Comparison of ENCODE assay signal across 1 cellular context in genomic region chr19:16064209-16064889, GRCh38.
TF ChIP-seq lines count a peak whose summit lies in the region.

No MANE protein-coding gene starts in this region.

TF ChIP-seq in H1, 55 proteins besides CTCF, POLR2A, EP300 and RAD21:
- TF ChIP-seq HDAC2 (IDR thresholded peaks at IDR 0.05; ENCODE audit: borderline replicate concordance in 1 of 2, low read depth in 2 of 2, low read length in 2 of 2), result no peak
- no peak for TF ChIP-seq SRF (IDR thresholded peaks at IDR 0.05; ENCODE audit: low read depth, low read length)
- TF ChIP-seq POU5F1 (IDR thresholded peaks at IDR 0.05; ENCODE audit: low read depth, low read length), result no peak
- no peak for TF ChIP-seq JUN (IDR thresholded peaks at IDR 0.05; ENCODE audit: low read depth, low read length)
- no peak for TF ChIP-seq CBX5 (IDR thresholded peaks at IDR 0.05; ENCODE audit: low read depth, low read length)
- no peak for TF ChIP-seq ATF2 (IDR thresholded peaks at IDR 0.05; ENCODE audit: low read length)
- no peak for TF ChIP-seq RFX5 (IDR thresholded peaks at IDR 0.05; ENCODE audit: borderline replicate concordance, low read depth, low read length)
- no peak for TF ChIP-seq MAX (IDR thresholded peaks at IDR 0.05)
- TF ChIP-seq RXRA (IDR thresholded peaks at IDR 0.05; ENCODE audit: insufficient read depth, low read depth, low read length), result no peak
- no peak for TF ChIP-seq TCF12 (IDR thresholded peaks at IDR 0.05; ENCODE audit: low read depth, low read length)
- no peak for TF ChIP-seq SP4 (IDR thresholded peaks at IDR 0.05; ENCODE audit: low read length)
- no peak for TF ChIP-seq CHD7 (IDR thresholded peaks at IDR 0.05; ENCODE audit: insufficient replicate concordance, low read length)
- no peak for TF ChIP-seq RBBP5 (IDR thresholded peaks at IDR 0.05; ENCODE audit: borderline replicate concordance, low read depth, low read length)
- no peak for TF ChIP-seq SP2 (IDR thresholded peaks at IDR 0.05; ENCODE audit: low read length)
